In genomic region chr19:37779139-37780035, GRCh38 we compare ENCODE assay signal across 1 cellular context.
A peak's percentile ranks its signal among the peaks of the same experiment; 100 is the strongest.
TF ChIP-seq lines count a peak whose summit lies in the region.

TSS of gene ZNF573 (minus strand) at chr19:37779586. CDS start at chr19:37773729, 5,857 bp downstream.

TF ChIP-seq in HEK293, 187 proteins besides CTCF, POLR2A, EP300 and RAD21 (continued from another document and continues in another):
- TF ChIP-seq ZNF138 (tag by site-specific recombination; IDR thresholded peaks at IDR 0.05; ENCODE audit: borderline replicate concordance) (no peak), OVOL3 (tag by site-specific recombination; IDR thresholded peaks at IDR 0.05) (no peak), KLF1 (tag by site-specific recombination; IDR thresholded peaks at IDR 0.05) (no peak; the same call in 1 of the 2 replicates), ZNF580 (tag by site-specific recombination; IDR thresholded peaks at IDR 0.05) (peak; percentile 55), ZNF518A (tag by site-specific recombination; conservative IDR thresholded peaks at IDR 0.05; ENCODE audit: low read depth) (peak; percentile 72), ZNF776 (tag by site-specific recombination; IDR thresholded peaks at IDR 0.05; ENCODE audit: borderline replicate concordance) (no peak), ZFP69B (tag by site-specific recombination; IDR thresholded peaks at IDR 0.05) (peak; percentile 63; the same call in 1 of the 2 replicates), OSR2 (tag by site-specific recombination; IDR thresholded peaks at IDR 0.05) (no peak), ZNF248 (tag by site-specific recombination; IDR thresholded peaks at IDR 0.05) (peak; percentile 39; the same call in 1 of the 2 replicates), PRDM6 (tag by site-specific recombination; IDR thresholded peaks at IDR 0.05) (no peak), ZNF626 (tag by site-specific recombination; IDR thresholded peaks at IDR 0.05) (no peak), ZNF704 (tag by site-specific recombination; IDR thresholded peaks at IDR 0.05) (no peak), ZBTB48 (tag by site-specific recombination; IDR thresholded peaks at IDR 0.05) (peak; percentile 90), ZNF404 (tag by site-specific recombination; IDR thresholded peaks at IDR 0.05) (no peak), ZNF555 (tag by site-specific recombination; conservative IDR thresholded peaks at IDR 0.05) (no peak), ZNF23 (tag by site-specific recombination; IDR thresholded peaks at IDR 0.05; ENCODE audit: borderline replicate concordance) (no peak), ZBTB26 (tag by site-specific recombination; optimal IDR thresholded peaks at IDR 0.05) (peak; percentile 93), ZNF747 (tag by site-specific recombination; IDR thresholded peaks at IDR 0.05) (no peak), RBAK (tag by site-specific recombination; IDR thresholded peaks at IDR 0.05) (peak; percentile 85), ZNF596 (tag by site-specific recombination; IDR thresholded peaks at IDR 0.05) (no peak), ZNF549 (tag by site-specific recombination; IDR thresholded peaks at IDR 0.05) (no peak), PRDM4 (tag by site-specific recombination; IDR thresholded peaks at IDR 0.05) (peak; percentile 97), YY2 (tag by site-specific recombination; IDR thresholded peaks at IDR 0.05) (peak; percentile 92), MYNN (tag by site-specific recombination; IDR thresholded peaks at IDR 0.05; ENCODE audit: borderline replicate concordance) (no peak), ZNF791 (tag by site-specific recombination; IDR thresholded peaks at IDR 0.05) (no peak), ZNF645 (tag by site-specific recombination; IDR thresholded peaks at IDR 0.05) (0 out of 2 replicates have a peak, but pooled peaks have one; percentile 56), ZNF544 (tag by site-specific recombination; IDR thresholded peaks at IDR 0.05) (no peak), ZNF830 (tag by site-specific recombination; IDR thresholded peaks at IDR 0.05; ENCODE audit: low read depth) (no peak), ZNF155 (tag by site-specific recombination; IDR thresholded peaks at IDR 0.05) (no peak), FEZF1 (tag by site-specific recombination; IDR thresholded peaks at IDR 0.05) (0 out of 2 replicates have a peak, but pooled peaks have one; percentile 3), ATF2 (tag by site-specific recombination; IDR thresholded peaks at IDR 0.05; ENCODE audit: low read depth) (no peak), ZNF629 (tag by site-specific recombination; IDR thresholded peaks at IDR 0.05) (peak; percentile 75), ZNF521 (tag by site-specific recombination; IDR thresholded peaks at IDR 0.05) (no peak), ZNF792 (tag by site-specific recombination; IDR thresholded peaks at IDR 0.05) (peak; percentile 75; the same call in 1 of the 2 replicates), GLI4 (tag by site-specific recombination; IDR thresholded peaks at IDR 0.05) (no peak), HOXA7 (CRISPR knock-in tag; IDR thresholded peaks at IDR 0.05; ENCODE audit: borderline replicate concordance) (no peak), ZNF664 (tag by site-specific recombination; IDR thresholded peaks at IDR 0.05) (no peak), ZNF362 (tag by site-specific recombination; IDR thresholded peaks at IDR 0.05) (peak; percentile 44; the same call in 1 of the 2 replicates), HOXC10 (CRISPR knock-in tag; IDR thresholded peaks at IDR 0.05) (no peak), IKZF3 (tag by site-specific recombination; IDR thresholded peaks at IDR 0.05) (peak; percentile 94), MEIS1 (CRISPR knock-in tag; IDR thresholded peaks at IDR 0.05; ENCODE audit: borderline replicate concordance) (no peak), BCL6B (tag by site-specific recombination; IDR thresholded peaks at IDR 0.05) (no peak; the same call in 1 of the 2 replicates), ZNF266 (tag by site-specific recombination; IDR thresholded peaks at IDR 0.05; ENCODE audit: low read depth) (no peak), ZBTB6 (tag by site-specific recombination; IDR thresholded peaks at IDR 0.05) (peak; percentile 86), ZNF140 (tag by site-specific recombination; IDR thresholded peaks at IDR 0.05) (0 out of 2 replicates have a peak, but pooled peaks have one; percentile 2), ZNF211 (tag by site-specific recombination; IDR thresholded peaks at IDR 0.05; ENCODE audit: low read depth) (no peak), ZNF157 (tag by site-specific recombination; IDR thresholded peaks at IDR 0.05) (peak; percentile 18; the same call in 1 of the 2 replicates), ZFHX2 (tag by site-specific recombination; conservative IDR thresholded peaks at IDR 0.05) (peak; percentile 61)
